ENCODE assay signal across 8 cellular contexts in genomic region chr15:96326551-96327154, GRCh38. TPM values are rescaled to one million over a fixed set of nuclear protein-coding genes. Genes with fewer than 3 reads are reported as not detected.
DNase-seq lines count a peak whose midpoint lies in the region; ATAC-seq and TF ChIP-seq lines count a peak whose summit lies in the region.

No MANE protein-coding gene starts in this region.

- H3K4me1 ChIP-seq in DOHH2 (ENCODE audit: control insufficient read depth, low read length): no peaks in the 10 kb centered on the region
- peaks cover 25% of the 10 kb centered on the region for H3K4me1 ChIP-seq in mesodermal cell (ENCODE audit: control insufficient read depth, insufficient read depth, low read length, poor library complexity, severe bottlenecking)

- H3K27me3 ChIP-seq in DOHH2 (ENCODE audit: control insufficient read depth, low read length): peaks cover 38% of the 10 kb centered on the region

- TF ChIP-seq CTCF in DOHH2 (IDR thresholded peaks at IDR 0.05; ENCODE audit: low read depth, low read length, poor library complexity, severe bottlenecking) (no peak), chondrocyte (IDR thresholded peaks at IDR 0.05) (no peak)

- peak overlapping the region; percentile 98 for H3K4me3 Mint-ChIP-seq in chondrocyte (ENCODE audit: unreplicated experiment)

- H3K9me3 ChIP-seq in DOHH2 (ENCODE audit: control insufficient read depth, insufficient read depth, low read length): no peaks in the 10 kb centered on the region
- no peaks in the 10 kb centered on the region for H3K9me3 ChIP-seq in mesodermal cell (ENCODE audit: control insufficient read depth, low read length)

- peak overlapping the region; percentile 97 for H3K27ac Mint-ChIP-seq in chondrocyte (ENCODE audit: unreplicated experiment)

- DNase-seq in NCI-H1105 (lab: John Stamatoyannopoulos, UW) (peak; percentile 17), chondrocyte (ENCODE audit: low spot score) (no peak)

- ATAC-seq in GM21526 (IDR thresholded peaks at IDR 0.05; ENCODE audit: low FRiP score, unreplicated experiment) (no peak), HG02678 (IDR thresholded peaks at IDR 0.05; ENCODE audit: unreplicated experiment) (no peak), HG02973 (IDR thresholded peaks at IDR 0.05; ENCODE audit: unreplicated experiment) (no peak), GM19395 (IDR thresholded peaks at IDR 0.05; ENCODE audit: unreplicated experiment) (no peak)

- no peaks in the 10 kb centered on the region for H3K79me2 ChIP-seq in DOHH2 (ENCODE audit: control insufficient read depth, low read length)

- H3F3A ChIP-seq in DOHH2 (ENCODE audit: control insufficient read depth, insufficient read depth): no peaks in the 10 kb centered on the region

- 0 to 1% methylated on average over 24 to 27 of the region's 32 CpGs for WGBS in mesodermal cell (ENCODE audit: insufficient coverage in 2 of 2), 2 experiments

- no peaks in the 10 kb centered on the region for H3K9me3 Mint-ChIP-seq in chondrocyte (ENCODE audit: low read depth)

- H3K27ac ChIP-seq in DOHH2 (ENCODE audit: low read depth, low read length) (no peak overlapping the region), mesodermal cell (ENCODE audit: low read depth, low read length, severe bottlenecking) (no peak overlapping the region)

- H3K4me2 ChIP-seq in DOHH2 (ENCODE audit: low read length): peak overlapping the region; percentile 15; the same call in 1 of the 2 replicates

- peaks cover 49% of the 10 kb centered on the region for H3K4me1 Mint-ChIP-seq in chondrocyte (ENCODE audit: low read depth)

- H3K27me3 Mint-ChIP-seq in chondrocyte (ENCODE audit: low read depth): no peaks in the 10 kb centered on the region

- H3K36me3 ChIP-seq in DOHH2 (ENCODE audit: control insufficient read depth, low read length) (no peaks in the 10 kb centered on the region), mesodermal cell (ENCODE audit: control insufficient read depth, insufficient read depth, low read length) (no peaks in the 10 kb centered on the region)

- H3K4me3 ChIP-seq in DOHH2 (ENCODE audit: low read length) (no peak overlapping the region), mesodermal cell (ENCODE audit: extremely low read depth, insufficient read depth, low read length, poor library complexity, severe bottlenecking) (peak overlapping the region; percentile 47)

- peaks cover 5% of the 10 kb centered on the region for H3K36me3 Mint-ChIP-seq in chondrocyte (ENCODE audit: low read depth)

- H3K9me2 ChIP-seq in DOHH2 (replicated peaks; ENCODE audit: control insufficient read depth, low read length): no peaks in the 10 kb centered on the region

- H4K20me1 ChIP-seq in DOHH2 (ENCODE audit: control insufficient read depth, insufficient read depth, low read depth, low read length): no peaks in the 10 kb centered on the region

RNA-seq across cellular contexts. Expression of gene NR2F2, which starts 3.8 kb away (rescaled TPM):
- total RNA-seq in chondrocyte: 151 to 169 TPM (median 167 TPM) in 3 replicates
- 8.3 TPM for polyA plus RNA-seq in mesodermal cell (2013, experiment 1 of 2)
- polyA plus RNA-seq in mesodermal cell (2013, experiment 2 of 2): 6.9 TPM
